9 cellular contexts compared by ENCODE assay signal in genomic region chr6:12151433-12151820, GRCh38.
"Had no signal": no experiment of that assay in that cellular context is flagged by ENCODE, and none has a peak within 500 bp of the region (broad histone marks: within the 10 kb centered on the region; RNA-seq: fewer than 3 reads in every experiment).

No MANE protein-coding gene starts in this region.

- H3K27me3 ChIP-seq: foreskin keratinocyte, neural progenitor cell, right atrium auricular region had no signal

- ATAC-seq: naive thymus-derived CD4-positive, alpha-beta T cell had no signal

- FAIRE-seq: islet of Langerhans had no signal

- H3K36me3 ChIP-seq: neural progenitor cell, prostate gland, right atrium auricular region had no signal

- H2AFZ ChIP-seq: neural progenitor cell had no signal

- H3K9me3 ChIP-seq: prostate gland, right atrium auricular region had no signal

- H3K4me1 ChIP-seq: prostate gland, right atrium auricular region had no signal

- H3K27ac ChIP-seq: coronary artery, foreskin keratinocyte, neural progenitor cell, prostate gland, right atrium auricular region, WERI-Rb-1 had no signal

- DNase-seq: activated CD4-positive, alpha-beta T cell treated with anti-CD3 and anti-CD28 coated beads for 1 hour had no signal

- H3K9ac ChIP-seq: neural progenitor cell had no signal

- H3K4me3 ChIP-seq: coronary artery, neural progenitor cell, prostate gland, right atrium auricular region had no signal
